In the genomic region with DNA sequence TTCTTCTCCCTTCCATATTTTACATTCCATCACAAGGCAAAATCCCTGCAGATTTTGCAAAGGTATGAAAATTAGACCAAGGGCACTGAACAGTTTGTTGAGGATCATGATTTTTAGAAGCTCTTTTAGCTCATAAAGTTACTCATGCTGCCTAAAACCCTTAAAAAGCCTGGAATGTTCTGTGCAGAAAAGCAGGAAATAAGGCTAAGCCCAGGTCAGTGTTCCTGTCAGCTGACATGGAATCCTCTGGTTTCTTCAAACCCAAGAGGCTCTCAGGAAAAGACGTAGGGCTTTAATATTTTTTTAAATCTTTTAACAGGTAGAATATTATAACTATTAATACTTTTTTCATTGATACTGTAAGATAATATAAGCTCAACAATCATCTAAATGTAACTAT, we compare ENCODE assay signal across 1 cellular context.
TF ChIP-seq lines count a peak whose summit lies in the region.

No MANE protein-coding gene starts in this region.

TF ChIP-seq in HepG2, 621 proteins besides CTCF, POLR2A, EP300 and RAD21 (continued from another document):
- no peak for TF ChIP-seq ZNF280B (CRISPR knock-in tag; IDR thresholded peaks at IDR 0.05; ENCODE audit: borderline replicate concordance)
- no peak for TF ChIP-seq ZNF7 (CRISPR knock-in tag; IDR thresholded peaks at IDR 0.05)
- no peak for TF ChIP-seq ZNF17 (CRISPR knock-in tag; IDR thresholded peaks at IDR 0.05)
- no peak for TF ChIP-seq ZNF263 (CRISPR knock-in tag; IDR thresholded peaks at IDR 0.05)
- TF ChIP-seq MNT (IDR thresholded peaks at IDR 0.05), result no peak
- no peak for TF ChIP-seq REL (CRISPR knock-in tag; conservative IDR thresholded peaks at IDR 0.05)
